Comparison of ENCODE assay signal across 24 cellular contexts in genomic region chr4:98780926-98781325, GRCh38.
"Had no signal": no experiment of that assay in that cellular context is flagged by ENCODE, and none has a peak within 500 bp of the region (broad histone marks: within the 10 kb centered on the region; RNA-seq: fewer than 3 reads in every experiment).

No MANE protein-coding gene starts in this region.

- H3K9me3 Mint-ChIP-seq: natural killer cell, neural crest cell had no signal

- H3K4me1 ChIP-seq: gastrocnemius medialis, left lung, pancreas, stomach, tibial artery, upper lobe of left lung had no signal

- H3K36me3 ChIP-seq: gastrocnemius medialis, left lung, neutrophil, pancreas, right lobe of liver, stomach, tibial artery, upper lobe of left lung had no signal

- DNase-seq: dorsolateral prefrontal cortex; effector CD4-positive, alpha-beta T cell; gastrocnemius medialis; head of caudate nucleus; hippocampal formation; left cardiac atrium; left lung; mesenchymal stem cell; natural killer cell; pancreas; right lobe of liver; small intestine; stimulated activated CD4-positive, alpha-beta T cell treated with anti-CD3 and anti-CD28 coated beads, Interleukin-12 subunit alpha, Interleukin-12 subunit beta, amount 100 ng/mL, for 4 hours; stimulated activated CD4-positive, alpha-beta T cell treated with anti-CD3 and anti-CD28 coated beads, Interleukin-1b, Interleukin-23, amount 100 ng/mL, for 48 hours; stimulated activated CD4-positive, alpha-beta T cell treated with anti-CD3 and anti-CD28 coated beads, Interleukin-4, amount 100 ng/mL, for 1 hour; stimulated activated CD8-positive, alpha-beta memory T cell treated with anti-CD3 and anti-CD28 coated beads, Interleukin-4, amount 100 ng/mL, for 48 hours; stimulated activated naive CD4-positive, alpha-beta T cell treated with Interleukin-2 at 50 U/mL for 16 hours; stomach; testis; tibial artery; upper lobe of left lung had no signal

- H3K9me3 ChIP-seq: gastrocnemius medialis, left lung, neutrophil, pancreas, right lobe of liver, stomach, testis, tibial artery, upper lobe of left lung had no signal

- ATAC-seq: gastrocnemius medialis, natural killer cell, pancreas had no signal

- H3K4me3 Mint-ChIP-seq: natural killer cell, neural crest cell had no signal

- H3K27ac Mint-ChIP-seq: natural killer cell, progenitor cell of endocrine pancreas had no signal

- H3K4me3 ChIP-seq: dorsolateral prefrontal cortex, gastrocnemius medialis, left lung, pancreas, right lobe of liver, stomach, testis, tibial artery, upper lobe of left lung had no signal

- H3K27ac ChIP-seq: dorsolateral prefrontal cortex, gastrocnemius medialis, left lung, neutrophil, pancreas, right lobe of liver, stomach, tibial artery, upper lobe of left lung had no signal

- H3K4me1 Mint-ChIP-seq: natural killer cell, neural crest cell had no signal

- H3K27me3 ChIP-seq: dorsolateral prefrontal cortex, gastrocnemius medialis, left lung, neutrophil, pancreas, right lobe of liver, stomach, testis, tibial artery, upper lobe of left lung had no signal

- H3K36me3 Mint-ChIP-seq: natural killer cell had no signal
